ENCODE assay signal across 9 cellular contexts in the genomic region with DNA sequence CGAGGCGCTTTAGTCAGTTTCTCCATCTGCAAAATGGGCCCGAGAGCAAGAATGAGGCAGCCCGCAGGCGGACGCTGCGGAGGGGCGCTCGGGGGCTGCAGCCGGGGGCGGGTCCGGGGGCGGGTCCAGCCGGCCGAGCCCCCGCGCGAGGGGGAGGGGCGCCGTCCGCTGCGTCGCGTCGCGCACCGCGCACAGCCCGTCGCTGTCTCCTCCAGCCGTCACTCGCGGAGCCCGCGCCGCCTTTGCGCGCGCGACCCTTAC. TPM values are rescaled to one million over a fixed set of nuclear protein-coding genes. Genes with fewer than 3 reads are reported as not detected.
DNase-seq lines count a peak whose midpoint lies in the region; ATAC-seq, FAIRE-seq and TF ChIP-seq lines count a peak whose summit lies in the region.
"Had no signal": no experiment of that assay in that cellular context is flagged by ENCODE, and none has a peak within 500 bp of the region (broad histone marks: within the 10 kb centered on the region; RNA-seq: fewer than 3 reads in every experiment).

No MANE protein-coding gene starts in this region.

- no peak for TF ChIP-seq CTCF in GM12878 (IDR thresholded peaks at IDR 0.05 in 2 of 3, conservative IDR thresholded peaks at IDR 0.05 in 1 of 3; ENCODE audit: control insufficient read depth in 2 of 3, extremely low read depth in 1 of 3, insufficient read depth in 1 of 3, low read depth in 3 of 3, low read length in 3 of 3)
- no peak for TF ChIP-seq CTCF in left lung (IDR thresholded peaks at IDR 0.05)
- no peak for TF ChIP-seq CTCF in thoracic aorta (IDR thresholded peaks at IDR 0.05)

- peak overlapping the region; percentile 86 for H2AFZ ChIP-seq in GM12878 (ENCODE audit: control insufficient read depth, low read depth, low read length)

- TF ChIP-seq EP300 in GM12878 (IDR thresholded peaks at IDR 0.05; ENCODE audit: borderline replicate concordance in 1 of 2, control insufficient read depth in 1 of 2, low read depth in 2 of 2, low read length in 2 of 2): no peak

- no peaks in the 10 kb centered on the region for H3K79me2 ChIP-seq in GM12878 (ENCODE audit: control insufficient read depth, insufficient read depth, low read length)

- intact Hi-C loops in GM12878 (cut with micrococcal nuclease; ENCODE audit: unreplicated experiment): no loop called here
- intact Hi-C loops in left lung (cut with DNase I): no loop called here

- RAD21 ChIA-PET in GM12878 (lab: Charles Lee; ENCODE audit: unreplicated experiment): no interaction called here

- TF ChIP-seq POLR2A in GM12878 (IDR thresholded peaks at IDR 0.05; ENCODE audit: low read depth, low read length): no peak

- H3K36me3 ChIP-seq in GM12878 (ENCODE audit: control insufficient read depth in 2 of 2, insufficient read depth in 2 of 2, low read length in 1 of 2) (no peaks in the 10 kb centered on the region), left lung (no peaks in the 10 kb centered on the region), thoracic aorta (no peaks in the 10 kb centered on the region)

- SMC1A ChIA-PET in GM12878 (lab: Charles Lee; ENCODE audit: uncharacterized antibody, unreplicated experiment): no interaction called here

- H3K4me3 ChIP-seq in GM12878: peak overlapping the region; percentile 66; the same call in 1 of the 2 replicates
- peak overlapping the region; percentile 46 to 56 for H3K4me3 ChIP-seq in left lung
- H3K4me3 ChIP-seq in thoracic aorta: peak overlapping the region; percentile 76

- FAIRE-seq in GM12878 (lab: Jason Lieb, UNC): no peak

- in situ Hi-C loops in GM12878 (cut with MboI): no loop called here

- no peaks in the 10 kb centered on the region; a peak in 2 of 4 replicates for H3K27me3 ChIP-seq in GM12878 (replicated peaks in 1 of 2; ENCODE audit: control insufficient read depth in 2 of 2, insufficient read depth in 2 of 2, low read length in 1 of 2)
- peaks cover 0 to 24% of the 10 kb centered on the region in 2 donors for H3K27me3 ChIP-seq in left lung
- H3K27me3 ChIP-seq in thoracic aorta (replicated peaks; ENCODE audit: insufficient read depth): no peaks in the 10 kb centered on the region

- H3K4me1 ChIP-seq in GM12878 (ENCODE audit: control insufficient read depth, insufficient read depth, low read length): peaks cover 13% of the 10 kb centered on the region
- peaks cover 0 to 23% of the 10 kb centered on the region in 2 donors for H3K4me1 ChIP-seq in left lung
- peaks cover 7 to 16% of the 10 kb centered on the region in 2 donors for H3K4me1 ChIP-seq in thoracic aorta (ENCODE audit: control insufficient read depth in 1 of 2, low read depth in 2 of 2)

- no peaks in the 10 kb centered on the region for H4K20me1 ChIP-seq in GM12878 (ENCODE audit: control insufficient read depth, insufficient read depth)

- POLR2A ChIA-PET in GM12878 (lab: Charles Lee): no interaction called here

- ATAC-seq in HG03159 (IDR thresholded peaks at IDR 0.05; ENCODE audit: unreplicated experiment) (peak; percentile 19), GM12878 (no peak), left lung (peak; percentile 41), thoracic aorta (ENCODE audit: insufficient number of reproducible peaks, low FRiP score, low read depth) (no peak), GM21737 (IDR thresholded peaks at IDR 0.05; ENCODE audit: unreplicated experiment) (no peak)

- H3K9ac ChIP-seq in GM12878 (ENCODE audit: control insufficient read depth, insufficient read depth, low read length): peak overlapping the region; percentile 28; the same call in 1 of the 2 replicates

- DNase-seq in DMS153 treated with DMSO at 0.1 percent for 48 hours (lab: John Stamatoyannopoulos, UW; ENCODE audit: unreplicated experiment): peak; percentile 72
- DNase-seq in DMS153 (lab: John Stamatoyannopoulos, UW): no peak
- no peak for DNase-seq in GM12878 (ENCODE audit: low read depth, low spot score)
- no peak for DNase-seq in left lung
- DNase-seq in thoracic aorta (ENCODE audit: low spot score): no peak
- DNase-seq in NCI-H748 (lab: John Stamatoyannopoulos, UW; ENCODE audit: unreplicated experiment): no peak

- no peak for TF ChIP-seq RAD21 in GM12878 (IDR thresholded peaks at IDR 0.05; ENCODE audit: insufficient read depth, low read depth, low read length)

- H3K9me3 ChIP-seq in GM12878 (replicated peaks; ENCODE audit: control insufficient read depth, insufficient read depth, low read length) (peaks cover 6% of the 10 kb centered on the region; the same call in 2 of the 3 replicates), left lung (no peaks in the 10 kb centered on the region), thoracic aorta (no peaks in the 10 kb centered on the region)

- peak overlapping the region; percentile 67 for H3K4me2 ChIP-seq in GM12878 (ENCODE audit: control insufficient read depth, insufficient read depth)

- CTCF ChIA-PET in GM12878 (lab: Yijun Ruan, JAX): no interaction called here

- H3K27ac ChIP-seq in GM12878 (ENCODE audit: control insufficient read depth, insufficient read depth) (no peak overlapping the region), left lung (peak overlapping the region; percentile 53 to 74), thoracic aorta (peak overlapping the region; percentile 10 to 43)

- WGBS in GM12878 (ENCODE audit: insufficient coverage, insufficient replicate concordance, low lambda C conversion rate, missing lambda C conversion rate): 46% methylated on average over 10 of the region's 40 CpGs

- BruUV-seq in GM12878 (replicated peaks; lab: Mats Ljungman, UMichigan): no TSS peak

TF ChIP-seq in GM12878, 131 proteins besides CTCF, POLR2A, EP300 and RAD21:
- TF ChIP-seq EGR1 (IDR thresholded peaks at IDR 0.05; ENCODE audit: borderline replicate concordance in 1 of 2, low read depth in 2 of 2, low read length in 2 of 2): peak; percentile 28 to 45; a peak in 2 of 3 replicates
- no peak for TF ChIP-seq JUNB (IDR thresholded peaks at IDR 0.05)

RNA-seq across cellular contexts. Expression of gene PC, which starts 0.3 kb away (rescaled TPM):
- 0.38 and 0.49 TPM in 2 replicates for total RNA-seq in GM12878 (2013; cell fraction: nucleolus; rRNA removed)
- total RNA-seq in GM12878 (2014; rRNA removed) (3.8 and 4.7 TPM in 2 replicates), GM12878 (2014; rRNA removed; fragmentation: Illumina TruSeq; extraction: Trizol) (2.0 and 2.7 TPM in 2 replicates), GM12878 (2021) (9.6 and 9.7 TPM in 2 replicates), left lung (10 to 100 TPM; 20.3 to 27.4 TPM), thoracic aorta (10 to 100 TPM in 1 of 2 donors, 1 to 10 TPM in 1; 8.0 to 12.7 TPM)
- 2.6 TPM for polyA plus RNA-seq in GM12878 (2011; ENCODE audit: low read depth)
- polyA plus RNA-seq in GM12878 (2011; rRNA removed) (0.22 TPM in 1 of 2 replicates, not detected in the other), GM12878 (2014; fragmentation: Illumina TruSeq; extraction: Trizol) (0.46 and 4.2 TPM in 2 replicates), GM12878 (2014; fragmentation: Nextera tagmentation; extraction: Ambion mirVana) (under 1 TPM; 0.26 to 0.79 TPM), GM12878 (2014; rRNA removed) (4.7 and 5.0 TPM in 2 replicates), GM12878 (2016; fragmentation: Nextera tagmentation; extraction: Ambion mirVana) (10 to 100 TPM in 1 of 2 experiments, 1 to 10 TPM in 1; 9.5 to 10.3 TPM)
- polyA plus RNA-seq in GM12878 (2011; cell fraction: cytosol; rRNA removed): 0.12 and 0.57 TPM in 2 replicates
- 0.34 and 0.79 TPM in 2 replicates for polyA plus RNA-seq in GM12878 (2011; cell fraction: nucleus; rRNA removed)
- 5.8 and 6.1 TPM in 2 replicates for polyA plus RNA-seq in GM12878 (2012)
- 0.36 TPM in 1 of 2 replicates, not detected in the other for polyA minus RNA-seq in GM12878 (2011; rRNA and poly(A)+ RNA removed)
- polyA minus RNA-seq in GM12878 (2011; cell fraction: cytosol; rRNA and poly(A)+ RNA removed): 0.27 and 0.73 TPM in 2 replicates
- 0.24 and 0.38 TPM in 2 replicates for polyA minus RNA-seq in GM12878 (2011; cell fraction: nucleus; rRNA and poly(A)+ RNA removed)

RNA-seq across cellular contexts. Expression of gene C11orf86, which starts 17.2 kb away (rescaled TPM):
- not detected in 2 replicates for total RNA-seq in GM12878 (2013; cell fraction: nucleolus; rRNA removed)
- total RNA-seq in GM12878 (2014; rRNA removed) (not detected in 2 replicates), GM12878 (2014; rRNA removed; fragmentation: Illumina TruSeq; extraction: Trizol) (not detected in 2 replicates), GM12878 (2021) (not detected in 2 replicates), left lung (not detected), thoracic aorta (not detected)
- polyA plus RNA-seq in GM12878 (2011; ENCODE audit: low read depth): not detected
- polyA plus RNA-seq in GM12878 (2011; rRNA removed) (not detected in 2 replicates), GM12878 (2014; fragmentation: Illumina TruSeq; extraction: Trizol) (not detected in 2 replicates), GM12878 (2014; fragmentation: Nextera tagmentation; extraction: Ambion mirVana) (not detected), GM12878 (2014; rRNA removed) (not detected in 2 replicates), GM12878 (2016; fragmentation: Nextera tagmentation; extraction: Ambion mirVana) (not detected)
- polyA plus RNA-seq in GM12878 (2011; cell fraction: cytosol; rRNA removed): not detected in 2 replicates
- not detected in 2 replicates for polyA plus RNA-seq in GM12878 (2011; cell fraction: nucleus; rRNA removed)
- polyA plus RNA-seq in GM12878 (2012): not detected in 2 replicates
- polyA minus RNA-seq in GM12878 (2011; rRNA and poly(A)+ RNA removed): not detected in 2 replicates
- not detected in 2 replicates for polyA minus RNA-seq in GM12878 (2011; cell fraction: cytosol; rRNA and poly(A)+ RNA removed)
- polyA minus RNA-seq in GM12878 (2011; cell fraction: nucleus; rRNA and poly(A)+ RNA removed): not detected in 2 replicates
- total RNA-seq: activated CD8-positive, alpha-beta memory T cell treated with anti-CD3 and anti-CD28 coated beads for 36 hours had no signal

Comparison
In these comparisons a context has a peak if more than half of its experiments do, and no peak if none do; other contexts are left out.
1. ATAC-seq: peak in HG03159 (single experiment) and left lung (single experiment); none in GM12878 (single experiment), thoracic aorta (single experiment) and GM21737 (single experiment).
2. Peak in every context shown above with its lines, with median percentiles within 50 percentile points of each other: H3K4me3 ChIP-seq.